2 cellular contexts compared by ENCODE assay signal in genomic region chr1:151868404-151868980, GRCh38.
TF ChIP-seq lines count a peak whose summit lies in the region.

No MANE protein-coding gene starts in this region.

TF ChIP-seq in HepG2, 621 proteins besides CTCF, POLR2A, EP300 and RAD21 (continues in another document):
- no peak for TF ChIP-seq TARDBP (CRISPR knock-in tag; IDR thresholded peaks at IDR 0.05)
- TF ChIP-seq PAF1 (CRISPR knock-in tag; IDR thresholded peaks at IDR 0.05): no peak
- no peak for TF ChIP-seq HNRNPL (IDR thresholded peaks at IDR 0.05; ENCODE audit: low read depth, low read length)
- TF ChIP-seq RNF219 (CRISPR knock-in tag; IDR thresholded peaks at IDR 0.05): no peak
- no peak for TF ChIP-seq PAX8 (CRISPR knock-in tag; IDR thresholded peaks at IDR 0.05; ENCODE audit: borderline replicate concordance)
- no peak for TF ChIP-seq ZBTB42 (CRISPR knock-in tag; IDR thresholded peaks at IDR 0.05)
- TF ChIP-seq FOXC1 (CRISPR knock-in tag; IDR thresholded peaks at IDR 0.05; ENCODE audit: borderline replicate concordance): no peak
- TF ChIP-seq IKZF5 (CRISPR knock-in tag; IDR thresholded peaks at IDR 0.05): no peak
- TF ChIP-seq ZNF646 (CRISPR knock-in tag; IDR thresholded peaks at IDR 0.05): no peak
- TF ChIP-seq ZNF280D (CRISPR knock-in tag; IDR thresholded peaks at IDR 0.05): no peak
- no peak for TF ChIP-seq ZNF282 (IDR thresholded peaks at IDR 0.05; ENCODE audit: partially characterized antibody)
- no peak for TF ChIP-seq NFIB (CRISPR knock-in tag; IDR thresholded peaks at IDR 0.05; ENCODE audit: borderline replicate concordance)
- no peak for TF ChIP-seq HNRNPH1 (optimal IDR thresholded peaks at IDR 0.05; ENCODE audit: low read depth, low read length)

TF ChIP-seq in WTC11, 78 proteins besides CTCF, POLR2A, EP300 and RAD21:
- no peak for TF ChIP-seq SOX15 (CRISPR knock-in tag; IDR thresholded peaks at IDR 0.05)
- no peak for TF ChIP-seq CBFB (CRISPR knock-in tag; IDR thresholded peaks at IDR 0.05; ENCODE audit: low read depth)
- TF ChIP-seq OVOL2 (CRISPR knock-in tag; IDR thresholded peaks at IDR 0.05; ENCODE audit: borderline replicate concordance): no peak
- TF ChIP-seq E2F5 (CRISPR knock-in tag; IDR thresholded peaks at IDR 0.05): no peak
- TF ChIP-seq PRRX2 (CRISPR knock-in tag; IDR thresholded peaks at IDR 0.05): no peak
- no peak for TF ChIP-seq RORB (CRISPR knock-in tag; IDR thresholded peaks at IDR 0.05)
- no peak for TF ChIP-seq SMAD3 (CRISPR knock-in tag; IDR thresholded peaks at IDR 0.05; ENCODE audit: borderline replicate concordance)
- TF ChIP-seq ZNF219 (CRISPR knock-in tag; IDR thresholded peaks at IDR 0.05; ENCODE audit: borderline replicate concordance): no peak
- no peak for TF ChIP-seq ETV6 (CRISPR knock-in tag; IDR thresholded peaks at IDR 0.05)
- no peak for TF ChIP-seq NFYB (CRISPR knock-in tag; conservative IDR thresholded peaks at IDR 0.05; ENCODE audit: low read depth)
- TF ChIP-seq IRF2 (CRISPR knock-in tag; IDR thresholded peaks at IDR 0.05; ENCODE audit: borderline replicate concordance, low read depth): no peak
- no peak for TF ChIP-seq ZNF121 (CRISPR knock-in tag; IDR thresholded peaks at IDR 0.05)
- TF ChIP-seq MAX (CRISPR knock-in tag; IDR thresholded peaks at IDR 0.05): no peak
- TF ChIP-seq ZBTB21 (CRISPR knock-in tag; IDR thresholded peaks at IDR 0.05; ENCODE audit: borderline replicate concordance): no peak
- TF ChIP-seq ZNF512 (CRISPR knock-in tag; IDR thresholded peaks at IDR 0.05; ENCODE audit: borderline replicate concordance): no peak
- no peak for TF ChIP-seq PREB (CRISPR knock-in tag; IDR thresholded peaks at IDR 0.05; ENCODE audit: borderline replicate concordance)
- no peak for TF ChIP-seq JUN (CRISPR knock-in tag; IDR thresholded peaks at IDR 0.05)
- TF ChIP-seq ZNF396 (CRISPR knock-in tag; IDR thresholded peaks at IDR 0.05; ENCODE audit: borderline replicate concordance): no peak
- TF ChIP-seq NR3C1 (CRISPR knock-in tag; conservative IDR thresholded peaks at IDR 0.05; ENCODE audit: low read depth): no peak
- no peak for TF ChIP-seq KAT7 (CRISPR knock-in tag; IDR thresholded peaks at IDR 0.05; ENCODE audit: borderline replicate concordance)
